In the genomic region with DNA sequence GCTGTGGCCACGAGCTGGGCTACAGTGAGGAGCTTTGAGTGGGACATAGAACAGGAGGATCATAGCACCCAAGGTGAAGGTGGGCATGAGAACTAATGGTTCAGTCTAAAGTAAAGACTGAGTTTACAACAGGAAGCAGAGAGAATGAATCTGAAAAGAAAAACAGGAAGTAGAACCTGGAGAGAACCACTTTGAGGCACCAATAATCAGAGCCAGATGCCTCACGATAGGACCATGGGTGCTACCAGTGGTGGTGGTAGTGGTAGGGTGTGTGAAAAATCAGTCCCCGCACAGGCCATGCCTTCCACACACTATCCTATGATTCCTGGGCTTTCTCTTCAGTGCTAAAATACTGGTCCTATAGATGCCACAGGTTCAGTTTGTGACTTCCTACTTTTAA, we compare ENCODE assay signal across 24 cellular contexts.
DNase-seq lines count a peak whose midpoint lies in the region; ATAC-seq and TF ChIP-seq lines count a peak whose summit lies in the region.
"Had no signal": no experiment of that assay in that cellular context is flagged by ENCODE, and none has a peak within 500 bp of the region (broad histone marks: within the 10 kb centered on the region; RNA-seq: fewer than 3 reads in every experiment).

No MANE protein-coding gene starts in this region.

- H3K4me3 Mint-ChIP-seq in HFFc6 (no peak overlapping the region), memory B cell (no peak overlapping the region), natural killer cell (no peak overlapping the region)
- H3K4me3 Mint-ChIP-seq: activated naive CD4-positive, alpha-beta T cell treated with anti-CD3 and anti-CD28 coated beads for 36 hours; activated T-cell treated with anti-CD3 and anti-CD28 coated beads, Interleukin-2, amount 50 U/mL, for 4 hours; CD8-positive, alpha-beta memory T cell; endodermal cell had no signal

- H3K36me3 Mint-ChIP-seq in HFFc6 (ENCODE audit: low read depth) (peaks cover 14% of the 10 kb centered on the region), memory B cell (peaks cover 3% of the 10 kb centered on the region), natural killer cell (no peaks in the 10 kb centered on the region)
- H3K36me3 Mint-ChIP-seq: CD8-positive, alpha-beta memory T cell had no signal

- peaks cover 61% of the 10 kb centered on the region for H3K4me1 Mint-ChIP-seq in HFFc6 (ENCODE audit: low read depth)
- H3K4me1 Mint-ChIP-seq in memory B cell, result peaks cover 6% of the 10 kb centered on the region
- no peaks in the 10 kb centered on the region for H3K4me1 Mint-ChIP-seq in natural killer cell
- H3K4me1 Mint-ChIP-seq: CD8-positive, alpha-beta memory T cell had no signal

- H3K27me3 Mint-ChIP-seq in HFFc6 (ENCODE audit: insufficient read depth) (no peaks in the 10 kb centered on the region), memory B cell (no peaks in the 10 kb centered on the region), natural killer cell (ENCODE audit: low read depth in 2 of 2) (no peaks in the 10 kb centered on the region)
- H3K27me3 Mint-ChIP-seq: CD8-positive, alpha-beta memory T cell had no signal

- ATAC-seq in GM18868 (IDR thresholded peaks at IDR 0.05; ENCODE audit: unreplicated experiment) (peak; percentile 71), HG03565 (IDR thresholded peaks at IDR 0.05; ENCODE audit: unreplicated experiment) (peak; percentile 53), memory B cell (ENCODE audit: low read depth) (peak; percentile 49), natural killer cell (no peak)
- ATAC-seq: activated T-cell treated with anti-CD3 and anti-CD28 coated beads, Interleukin-2, amount 50 U/mL, for 4 hours had no signal

- DNase-seq in HFFc6, result no peak
- no peak for DNase-seq in memory B cell (ENCODE audit: low spot score in 2 of 2)
- DNase-seq in activated gamma-delta T cell treated with Interleukin-2 at 50 U/mL for 16 hours, result no peak
- DNase-seq in natural killer cell, result no peak
- no peak for DNase-seq in activated CD4-positive, alpha-beta T cell treated with anti-CD3 and anti-CD28 coated beads for 4 hours
- no peak for DNase-seq in activated CD4-positive, CD25-positive, alpha-beta regulatory T cell treated with anti-CD3 and anti-CD28 coated beads, Interleukin-2, amount 50 U/mL, for 72 hours
- DNase-seq: activated CD8-positive, alpha-beta memory T cell treated with anti-CD3 and anti-CD28 coated beads for 24 hours; activated naive CD4-positive, alpha-beta T cell treated with anti-CD3 and anti-CD28 coated beads for 36 hours; activated T-cell treated with anti-CD3 and anti-CD28 coated beads, Interleukin-2, amount 50 U/mL, for 4 hours; amniotic stem cell; CD8-positive, alpha-beta memory T cell; endodermal cell; NCI-H1048; NCI-H1930; NCI-H345; NCI-H774; occipital lobe; spleen; stimulated activated CD4-positive, alpha-beta T cell treated with anti-CD3 and anti-CD28 coated beads, Interleukin-4, amount 100 ng/mL, for 24 hours; stomach; T-helper 1 cell; trophoblast cell had no signal

- H3K27ac Mint-ChIP-seq in HFFc6 (peak overlapping the region; percentile 43), memory B cell (no peak overlapping the region), natural killer cell (no peak overlapping the region)
- H3K27ac Mint-ChIP-seq: activated naive CD4-positive, alpha-beta T cell treated with anti-CD3 and anti-CD28 coated beads for 36 hours; CD8-positive, alpha-beta memory T cell; endodermal cell had no signal

- H3K9me3 Mint-ChIP-seq in HFFc6, result no peaks in the 10 kb centered on the region
- peaks cover 10% of the 10 kb centered on the region for H3K9me3 Mint-ChIP-seq in memory B cell
- H3K9me3 Mint-ChIP-seq in natural killer cell, result peaks cover 4 to 11% of the 10 kb centered on the region in 2 donors

- intact Hi-C loops in natural killer cell (cut with micrococcal nuclease), result no loop called here

- TF ChIP-seq CTCF in HFFc6 (IDR thresholded peaks at IDR 0.05) (no peak), natural killer cell (IDR thresholded peaks at IDR 0.05) (no peak)

Comparison
In these comparisons a context has a peak if more than half of its experiments do, and no peak if none do; other contexts are left out.
1. ATAC-seq: peak in GM18868 (single experiment), HG03565 (single experiment) and memory B cell (single experiment); none in natural killer cell (0 of 3).